21 cellular contexts compared by ENCODE assay signal in genomic region chr4:91087743-91088142, GRCh38.
"Had no signal": no experiment of that assay in that cellular context is flagged by ENCODE, and none has a peak within 500 bp of the region (broad histone marks: within the 10 kb centered on the region; RNA-seq: fewer than 3 reads in every experiment).

No MANE protein-coding gene starts in this region.

- H3K4me1 Mint-ChIP-seq: activated CD4-positive, alpha-beta T cell treated with anti-CD3 and anti-CD28 coated beads, Interleukin-2, amount 10 ng/mL, durations not matched to agents 24 days and 14 days; activated naive CD4-positive, alpha-beta T cell treated with anti-CD3 and anti-CD28 coated beads, Interleukin-2, amount 10 ng/mL, durations not matched to agents 7 days and 5 days; activated naive CD8-positive, alpha-beta T cell treated with anti-CD3 and anti-CD28 coated beads, Interleukin-2, amount 10 ng/mL, durations not matched to agents 7 days and 5 days had no signal

- H3K4me1 ChIP-seq: esophagus muscularis mucosa, foreskin keratinocyte, heart right ventricle, lower lobe of right lung, tibial nerve had no signal

- H3K36me3 ChIP-seq: brain microvascular endothelial cell, esophagus muscularis mucosa, heart right ventricle, lower lobe of right lung, tibial nerve had no signal

- H3K4me3 Mint-ChIP-seq: activated CD4-positive, alpha-beta memory T cell treated with anti-CD3 and anti-CD28 coated beads for 36 hours; activated CD4-positive, alpha-beta T cell treated with anti-CD3 and anti-CD28 coated beads, Interleukin-2, amount 10 ng/mL, durations not matched to agents 24 days and 14 days; activated naive CD4-positive, alpha-beta T cell treated with anti-CD3 and anti-CD28 coated beads, Interleukin-2, amount 10 ng/mL, durations not matched to agents 7 days and 5 days; activated naive CD8-positive, alpha-beta T cell treated with anti-CD3 and anti-CD28 coated beads, Interleukin-2, amount 10 ng/mL, durations not matched to agents 7 days and 5 days; activated T-cell treated with anti-CD3 and anti-CD28 coated beads, Interleukin-2, amount 50 U/mL, for 24 hours; natural killer cell treated with Interleukin-12 subunit alpha and Interleukin-12 subunit beta and Interleukin-15 and Interleukin-18, amount 100 ng/mL, for 72 hours had no signal

- H3K4me3 ChIP-seq: esophagus muscularis mucosa, heart right ventricle, lower lobe of right lung, mucosa of descending colon, tibial nerve had no signal

- H3K27ac Mint-ChIP-seq: activated CD4-positive, alpha-beta memory T cell treated with anti-CD3 and anti-CD28 coated beads for 36 hours; activated CD4-positive, alpha-beta T cell treated with anti-CD3 and anti-CD28 coated beads, Interleukin-2, amount 10 ng/mL, durations not matched to agents 24 days and 14 days; activated naive CD4-positive, alpha-beta T cell treated with anti-CD3 and anti-CD28 coated beads, Interleukin-2, amount 10 ng/mL, durations not matched to agents 7 days and 5 days; activated naive CD8-positive, alpha-beta T cell treated with anti-CD3 and anti-CD28 coated beads, Interleukin-2, amount 10 ng/mL, durations not matched to agents 7 days and 5 days; activated T-cell treated with anti-CD3 and anti-CD28 coated beads, Interleukin-2, amount 50 U/mL, for 24 hours; natural killer cell treated with Interleukin-12 subunit alpha and Interleukin-12 subunit beta and Interleukin-15 and Interleukin-18, amount 100 ng/mL, for 72 hours had no signal

- H3K27me3 Mint-ChIP-seq: activated CD4-positive, alpha-beta memory T cell treated with anti-CD3 and anti-CD28 coated beads for 36 hours; activated CD4-positive, alpha-beta T cell treated with anti-CD3 and anti-CD28 coated beads, Interleukin-2, amount 10 ng/mL, durations not matched to agents 24 days and 14 days; activated naive CD4-positive, alpha-beta T cell treated with anti-CD3 and anti-CD28 coated beads, Interleukin-2, amount 10 ng/mL, durations not matched to agents 7 days and 5 days; activated naive CD8-positive, alpha-beta T cell treated with anti-CD3 and anti-CD28 coated beads, Interleukin-2, amount 10 ng/mL, durations not matched to agents 7 days and 5 days; activated T-cell treated with anti-CD3 and anti-CD28 coated beads, Interleukin-2, amount 50 U/mL, for 24 hours; natural killer cell treated with Interleukin-12 subunit alpha and Interleukin-12 subunit beta and Interleukin-15 and Interleukin-18, amount 100 ng/mL, for 72 hours had no signal

- H3K27me3 ChIP-seq: brain microvascular endothelial cell, esophagus muscularis mucosa, foreskin keratinocyte, heart right ventricle, tibial nerve had no signal

- H3K27ac ChIP-seq: brain microvascular endothelial cell, esophagus muscularis mucosa, foreskin keratinocyte, heart right ventricle, lower lobe of right lung, tibial nerve had no signal

- DNase-seq: activated CD4-positive, alpha-beta memory T cell treated with anti-CD3 and anti-CD28 coated beads for 36 hours; activated CD4-positive, alpha-beta T cell treated with anti-CD3 and anti-CD28 coated beads, Interleukin-2, amount 10 ng/mL, durations not matched to agents 24 days and 14 days; activated CD8-positive, alpha-beta memory T cell treated with anti-CD3 and anti-CD28 coated beads, Interleukin-2, amount 50 U/mL, for 48 hours; activated gamma-delta T cell; activated naive CD4-positive, alpha-beta T cell treated with anti-CD3 and anti-CD28 coated beads, Interleukin-2, amount 10 ng/mL, durations not matched to agents 7 days and 5 days; activated naive CD8-positive, alpha-beta T cell treated with anti-CD3 and anti-CD28 coated beads, Interleukin-2, amount 10 ng/mL, durations not matched to agents 7 days and 5 days; activated T-cell treated with anti-CD3 and anti-CD28 coated beads, Interleukin-2, amount 50 U/mL, for 24 hours; amniotic stem cell; brain microvascular endothelial cell; caudate nucleus; heart right ventricle; lower lobe of right lung; mucosa of descending colon; right cardiac atrium; stimulated activated naive CD4-positive, alpha-beta T cell; T-helper 2 cell had no signal

- H3K36me3 Mint-ChIP-seq: activated CD4-positive, alpha-beta memory T cell treated with anti-CD3 and anti-CD28 coated beads for 36 hours; activated naive CD4-positive, alpha-beta T cell treated with anti-CD3 and anti-CD28 coated beads, Interleukin-2, amount 10 ng/mL, durations not matched to agents 7 days and 5 days; activated naive CD8-positive, alpha-beta T cell treated with anti-CD3 and anti-CD28 coated beads, Interleukin-2, amount 10 ng/mL, durations not matched to agents 7 days and 5 days; natural killer cell treated with Interleukin-12 subunit alpha and Interleukin-12 subunit beta and Interleukin-15 and Interleukin-18, amount 100 ng/mL, for 72 hours had no signal

- H3K9me3 ChIP-seq: esophagus muscularis mucosa, lower lobe of right lung, mucosa of descending colon had no signal

- ATAC-seq: foreskin keratinocyte; heart right ventricle; left lobe of liver; mucosa of descending colon; natural killer cell treated with Interleukin-12 subunit alpha and Interleukin-12 subunit beta and Interleukin-15 and Interleukin-18, amount 100 ng/mL, for 72 hours; right cardiac atrium had no signal

- H3K9me3 Mint-ChIP-seq: activated CD4-positive, alpha-beta memory T cell treated with anti-CD3 and anti-CD28 coated beads for 36 hours; activated CD4-positive, alpha-beta T cell treated with anti-CD3 and anti-CD28 coated beads, Interleukin-2, amount 10 ng/mL, durations not matched to agents 24 days and 14 days; activated naive CD8-positive, alpha-beta T cell treated with anti-CD3 and anti-CD28 coated beads, Interleukin-2, amount 10 ng/mL, durations not matched to agents 7 days and 5 days had no signal
